In genomic region chr1:113452921-113453770, GRCh38 we compare ENCODE assay signal across 8 cellular contexts.
DNase-seq lines count a peak whose midpoint lies in the region; ATAC-seq, FAIRE-seq and TF ChIP-seq lines count a peak whose summit lies in the region.

No MANE protein-coding gene starts in this region.

- WGBS in GM23248 (ENCODE audit: low coverage in 1 of 2, low lambda C conversion rate in 2 of 2, missing lambda C conversion rate in 2 of 2), 2 experiments: 27% methylated on average over 2 of the region's 2 CpGs
- 85% methylated on average over 2 of the region's 2 CpGs; no CpG with 5 or more reads in 1 of the 2 experiments for WGBS in H1 (ENCODE audit: extremely low coverage in 1 of 2, insufficient coverage in 1 of 2, insufficient read length in 1 of 2, insufficient replicate concordance in 2 of 2, low coverage in 1 of 2, low lambda C conversion rate in 2 of 2, missing lambda C conversion rate in 1 of 2), 2 experiments

- no peak overlapping the region for H3K14ac ChIP-seq in H1 (ENCODE audit: insufficient read length)

- no peak overlapping the region for H3K23ac ChIP-seq in H1 (ENCODE audit: insufficient read length)

- H3K9ac ChIP-seq in GM23248: no peak overlapping the region
- no peak overlapping the region for H3K9ac ChIP-seq in OCI-LY1 (ENCODE audit: low read length)
- no peak overlapping the region for H3K9ac ChIP-seq in H1 (replicated peaks in 1 of 4; ENCODE audit: extremely low read depth in 1 of 4, low read depth in 3 of 4, low read length in 3 of 4)

- DNase-seq in Ammon's horn (ENCODE audit: low spot score) (peak; percentile 25), GM23248 (peak; percentile 63), H1 (ENCODE audit: low read depth in 1 of 2, low spot score in 2 of 2) (no peak), HK-2 (ENCODE audit: unreplicated experiment) (no peak)
- DNase-seq in activated CD8-positive, alpha-beta memory T cell treated with anti-CD3 and anti-CD28 coated beads for 24 hours: no peak

- no peak overlapping the region for H4K8ac ChIP-seq in H1 (ENCODE audit: extremely low read depth, insufficient read depth, low read length)

- no peak overlapping the region for H3K4me3 ChIP-seq in GM23248
- no peak overlapping the region for H3K4me3 ChIP-seq in OCI-LY1 (ENCODE audit: low read depth, low read length, poor library complexity, severe bottlenecking)
- H3K4me3 ChIP-seq in H1 (ENCODE audit: extremely low read depth in 1 of 4, insufficient read depth in 2 of 4, low read depth in 3 of 4, low read length in 4 of 4): no peak overlapping the region

- no peak overlapping the region for H3K56ac ChIP-seq in H1 (replicated peaks; ENCODE audit: insufficient read length, low read depth, low read length)

- H3K36me3 ChIP-seq in GM23248 (ENCODE audit: low read depth) (no peaks in the 10 kb centered on the region), OCI-LY1 (ENCODE audit: insufficient read depth, low read length) (no peaks in the 10 kb centered on the region), H1 (ENCODE audit: control insufficient read depth in 2 of 4, insufficient read depth in 4 of 4, low read length in 3 of 4) (no peaks in the 10 kb centered on the region)

- CTCF ChIA-PET in H1 (lab: Charles Lee; ENCODE audit: partially characterized antibody): interaction anchor here (0.7 to 2.1 kb wide), 16 partner anchors 11 to 315 kb away, joined by 3 to 10 read pairs (median 4); partner anchors contain the start of gene MAGI3

- no peaks in the 10 kb centered on the region for H3K27me3 ChIP-seq in GM23248 (replicated peaks; ENCODE audit: insufficient read depth)
- no peaks in the 10 kb centered on the region for H3K27me3 ChIP-seq in OCI-LY1 (ENCODE audit: insufficient read depth, low read length)
- no peaks in the 10 kb centered on the region for H3K27me3 ChIP-seq in H1 (replicated peaks in 1 of 4; ENCODE audit: control insufficient read depth in 3 of 4, extremely low read depth in 1 of 4, insufficient read depth in 3 of 4, low read length in 3 of 4)

- H2BK5ac ChIP-seq in H1 (ENCODE audit: low read depth, low read length): no peak overlapping the region

- H3K23me2 ChIP-seq in H1 (ENCODE audit: low read depth, low read length): no peaks in the 10 kb centered on the region

- H2AFZ ChIP-seq in GM23248 (no peak overlapping the region), OCI-LY1 (ENCODE audit: low read length) (no peak overlapping the region), H1 (ENCODE audit: low read length) (no peak overlapping the region)

- no peak overlapping the region for H4K5ac ChIP-seq in H1 (ENCODE audit: insufficient read length, low read depth, low read length)

- H2BK120ac ChIP-seq in H1 (replicated peaks; ENCODE audit: low read depth, low read length): no peak overlapping the region

- in situ Hi-C loops in GM23248 (cut with MboI): no loop called here

- H2BK20ac ChIP-seq in H1 (ENCODE audit: low read length): no peak overlapping the region

- no peak overlapping the region for H3K4ac ChIP-seq in H1 (replicated peaks; ENCODE audit: insufficient read length, low read depth, low read length)

- H2AK5ac ChIP-seq in H1 (ENCODE audit: low read depth, low read length): no peak overlapping the region

- no peak overlapping the region for H3K4me2 ChIP-seq in GM23248 (ENCODE audit: unreplicated experiment)
- no peak overlapping the region for H3K4me2 ChIP-seq in OCI-LY1 (ENCODE audit: low read length)
- H3K4me2 ChIP-seq in H1 (ENCODE audit: insufficient read depth in 1 of 2, low read depth in 2 of 2, low read length in 2 of 2): no peak overlapping the region

- H3K9me3 ChIP-seq in GM23248 (ENCODE audit: low read depth) (no peaks in the 10 kb centered on the region), OCI-LY1 (ENCODE audit: low read length) (no peaks in the 10 kb centered on the region), H1 (ENCODE audit: insufficient read depth in 2 of 2, low read depth in 1 of 2, low read length in 1 of 2) (no peaks in the 10 kb centered on the region; a peak in 1 of 4 replicates)

- peaks cover 7% of the 10 kb centered on the region for H3K36me3 Mint-ChIP-seq in nephron (ENCODE audit: low read depth)

- TF ChIP-seq EP300 in H1 (IDR thresholded peaks at IDR 0.05; ENCODE audit: borderline replicate concordance in 1 of 2, low read depth in 2 of 2, low read length in 2 of 2): no peak

- H3K4me1 Mint-ChIP-seq in nephron: no peaks in the 10 kb centered on the region

- H3K9me3 Mint-ChIP-seq in nephron: peaks cover 13% of the 10 kb centered on the region

- no peak for TF ChIP-seq POLR2A in H1 (IDR thresholded peaks at IDR 0.05; ENCODE audit: control extremely low read depth in 1 of 2, low read depth in 2 of 2, low read length in 2 of 2)

- TF ChIP-seq CTCF in OCI-LY1 (IDR thresholded peaks at IDR 0.05; ENCODE audit: low read length) (peak; percentile 38; the same call in 1 of the 2 replicates), H1 (IDR thresholded peaks at IDR 0.05; ENCODE audit: control extremely low read depth in 1 of 3, insufficient read depth in 1 of 3, low read depth in 1 of 3, low read length in 3 of 3) (peak in 2 of 3 experiments; percentile 26 to 57; a peak in 2 of 4 replicates), nephron (IDR thresholded peaks at IDR 0.05; ENCODE audit: unreplicated experiment in 3 of 3) (peak; percentile 52 to 60 (median 54))

- no peak overlapping the region for H3K27ac Mint-ChIP-seq in nephron

- peak; percentile 62 to 64 for TF ChIP-seq RAD21 in H1 (IDR thresholded peaks at IDR 0.05 in 1 of 2, conservative IDR thresholded peaks at IDR 0.05 in 1 of 2; ENCODE audit: low read depth in 2 of 2, low read length in 2 of 2)

- no peaks in the 10 kb centered on the region for H3K27me3 Mint-ChIP-seq in nephron (ENCODE audit: low read depth)

- no peak overlapping the region for H2BK12ac ChIP-seq in H1 (ENCODE audit: low read depth, low read length)

- FAIRE-seq in H1 (lab: Jason Lieb, UNC): no peak

- no peak overlapping the region for H3K27ac ChIP-seq in GM23248
- no peak overlapping the region for H3K27ac ChIP-seq in OCI-LY1 (ENCODE audit: low read depth, low read length, poor library complexity, severe bottlenecking)
- no peak overlapping the region for H3K27ac ChIP-seq in H1 (ENCODE audit: low read depth, low read length)

- no peak overlapping the region for H3K18ac ChIP-seq in H1 (ENCODE audit: extremely low read depth, low read length)

- POLR2A ChIA-PET in H1 (lab: Charles Lee; ENCODE audit: partially characterized antibody): no interaction called here

- peaks cover 45% of the 10 kb centered on the region for H3K79me2 ChIP-seq in GM23248 (ENCODE audit: insufficient read depth)
- H3K79me2 ChIP-seq in OCI-LY1 (ENCODE audit: insufficient read depth, low read length): no peaks in the 10 kb centered on the region
- 0 out of 4 replicates have a peak, but pooled peaks cover 0 to 6% of the 10 kb centered on the region in 2 experiments for H3K79me2 ChIP-seq in H1 (ENCODE audit: control insufficient read depth in 1 of 2, insufficient read depth in 2 of 2, low read length in 2 of 2)

- no peak for ATAC-seq in GM18867 (IDR thresholded peaks at IDR 0.05; ENCODE audit: unreplicated experiment)

- no peaks in the 10 kb centered on the region; the same call in 1 of the 2 replicates for H3K9me2 ChIP-seq in GM23248 (ENCODE audit: insufficient read depth)
- no peaks in the 10 kb centered on the region for H3K9me2 ChIP-seq in OCI-LY1 (ENCODE audit: low read depth, low read length)

- H2BK15ac ChIP-seq in H1 (ENCODE audit: low read length): no peak overlapping the region

- H4K91ac ChIP-seq in H1 (replicated peaks; ENCODE audit: insufficient read length, low read length): no peak overlapping the region

- H3K4me3 Mint-ChIP-seq in nephron: no peak overlapping the region

- H3K79me1 ChIP-seq in H1 (ENCODE audit: low read depth, low read length): no peaks in the 10 kb centered on the region

- H3F3A ChIP-seq in GM23248 (ENCODE audit: insufficient read depth) (peaks cover 12% of the 10 kb centered on the region), OCI-LY1 (ENCODE audit: insufficient read depth, low read length) (no peaks in the 10 kb centered on the region)

- H3K4me1 ChIP-seq in GM23248 (ENCODE audit: insufficient read depth): peaks cover 18% of the 10 kb centered on the region
- no peaks in the 10 kb centered on the region for H3K4me1 ChIP-seq in OCI-LY1 (ENCODE audit: insufficient read depth, low read length, severe bottlenecking)
- H3K4me1 ChIP-seq in H1 (replicated peaks in 1 of 4; ENCODE audit: control insufficient read depth in 3 of 4, insufficient read depth in 4 of 4, low read length in 3 of 4): no peaks in the 10 kb centered on the region; a peak in 1 of 7 replicates

- H4K20me1 ChIP-seq in GM23248 (ENCODE audit: insufficient read depth) (no peaks in the 10 kb centered on the region), OCI-LY1 (ENCODE audit: insufficient read depth, low read length) (no peaks in the 10 kb centered on the region), H1 (replicated peaks in 1 of 2; ENCODE audit: control insufficient read depth in 1 of 2, insufficient read depth in 2 of 2, low read length in 2 of 2) (no peaks in the 10 kb centered on the region)

TF ChIP-seq in H1, 55 proteins besides CTCF, POLR2A, EP300 and RAD21:
- TF ChIP-seq SIRT6 (IDR thresholded peaks at IDR 0.05; ENCODE audit: low read length) (no peak), CBX8 (IDR thresholded peaks at IDR 0.05; ENCODE audit: borderline replicate concordance, low read depth, low read length) (no peak), CHD1 (IDR thresholded peaks at IDR 0.05; ENCODE audit: low read depth, low read length) (no peak), NANOG (IDR thresholded peaks at IDR 0.05; ENCODE audit: insufficient read depth, low read depth, low read length, poor library complexity, severe bottlenecking) (no peak), SP2 (IDR thresholded peaks at IDR 0.05; ENCODE audit: low read length) (no peak), KDM5A (IDR thresholded peaks at IDR 0.05; ENCODE audit: low read length) (no peak), CREB1 (IDR thresholded peaks at IDR 0.05) (no peak)

Comparison
In these comparisons a context has a peak if more than half of its experiments do, and no peak if none do; other contexts are left out.
1. DNase-seq: peak in Ammon's horn (single experiment) and GM23248 (single experiment); none in H1 (0 of 2), HK-2 (single experiment) and activated CD8-positive, alpha-beta memory T cell treated with anti-CD3 and anti-CD28 coated beads for 24 hours (single experiment).
2. Peak in every context shown above with its lines, with median percentiles within 50 percentile points of each other: CTCF ChIP-seq.